In the genomic region with DNA sequence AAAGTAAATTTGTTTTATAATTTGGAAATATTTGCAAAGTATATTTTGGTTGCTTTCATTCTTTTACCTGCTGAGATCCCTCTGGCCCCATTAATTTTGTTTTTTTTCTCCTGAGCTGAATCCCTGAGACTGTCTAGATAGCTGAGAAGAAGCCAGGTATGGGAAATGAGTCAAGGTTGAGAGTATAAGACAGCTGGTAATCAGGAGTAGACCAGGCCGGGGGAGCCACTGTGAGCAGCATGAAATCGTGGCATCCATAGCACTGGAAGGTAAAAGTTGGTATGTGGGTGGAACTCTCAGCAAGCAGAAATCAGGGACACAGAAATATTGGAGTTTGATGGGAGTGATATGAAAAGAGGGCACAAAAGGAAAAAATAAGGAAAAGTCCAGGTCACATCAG, we compare ENCODE assay signal across 16 cellular contexts.
"Had no signal": no experiment of that assay in that cellular context is flagged by ENCODE, and none has a peak within 500 bp of the region (broad histone marks: within the 10 kb centered on the region; RNA-seq: fewer than 3 reads in every experiment).

No MANE protein-coding gene starts in this region.

- H3K4me1 ChIP-seq: left lung, right atrium auricular region, testis had no signal

- H3K27ac ChIP-seq: body of pancreas, left lung, right atrium auricular region, stomach, testis had no signal

- H3K9me3 ChIP-seq: body of pancreas, gastrocnemius medialis, left lung, right atrium auricular region, stomach, testis had no signal

- ATAC-seq: activated CD4-positive, alpha-beta T cell treated with anti-CD3 and anti-CD28 coated beads for 36 hours; activated CD8-positive, alpha-beta memory T cell treated with anti-CD3 and anti-CD28 coated beads, Interleukin-2, amount 10 ng/mL, durations not matched to agents 7 days and 5 days; body of pancreas; stimulated activated effector memory CD8-positive, alpha-beta T cell treated with anti-CD3 and anti-CD28 coated beads, Interleukin-12 subunit alpha, Interleukin-12 subunit beta, amount 100 ng/mL, for 72 hours had no signal

- DNase-seq: activated CD4-positive, alpha-beta memory T cell treated with anti-CD3 and anti-CD28 coated beads for 36 hours; activated CD4-positive, alpha-beta T cell treated with anti-CD3 and anti-CD28 coated beads for 36 hours; activated CD8-positive, alpha-beta memory T cell treated with anti-CD3 and anti-CD28 coated beads, Interleukin-2, amount 10 ng/mL, durations not matched to agents 7 days and 5 days; activated naive CD4-positive, alpha-beta T cell treated with Interleukin-2 at 50 U/mL for 16 hours; body of pancreas; effector CD4-positive, alpha-beta T cell; gastrocnemius medialis; head of caudate nucleus; kidney; left lung; midbrain; stimulated activated CD4-positive, alpha-beta T cell treated with anti-CD3 and anti-CD28 coated beads, Interleukin-4, amount 100 ng/mL, for 1 hour; testis had no signal

- H3K4me3 ChIP-seq: body of pancreas, gastrocnemius medialis, left lung, right atrium auricular region, stomach, testis had no signal

- H3K27me3 ChIP-seq: body of pancreas, gastrocnemius medialis, left lung, right atrium auricular region, stomach, testis had no signal

- H3K36me3 ChIP-seq: gastrocnemius medialis, left lung, right atrium auricular region had no signal
